Comparison of ENCODE assay signal across 8 cellular contexts in the genomic region with DNA sequence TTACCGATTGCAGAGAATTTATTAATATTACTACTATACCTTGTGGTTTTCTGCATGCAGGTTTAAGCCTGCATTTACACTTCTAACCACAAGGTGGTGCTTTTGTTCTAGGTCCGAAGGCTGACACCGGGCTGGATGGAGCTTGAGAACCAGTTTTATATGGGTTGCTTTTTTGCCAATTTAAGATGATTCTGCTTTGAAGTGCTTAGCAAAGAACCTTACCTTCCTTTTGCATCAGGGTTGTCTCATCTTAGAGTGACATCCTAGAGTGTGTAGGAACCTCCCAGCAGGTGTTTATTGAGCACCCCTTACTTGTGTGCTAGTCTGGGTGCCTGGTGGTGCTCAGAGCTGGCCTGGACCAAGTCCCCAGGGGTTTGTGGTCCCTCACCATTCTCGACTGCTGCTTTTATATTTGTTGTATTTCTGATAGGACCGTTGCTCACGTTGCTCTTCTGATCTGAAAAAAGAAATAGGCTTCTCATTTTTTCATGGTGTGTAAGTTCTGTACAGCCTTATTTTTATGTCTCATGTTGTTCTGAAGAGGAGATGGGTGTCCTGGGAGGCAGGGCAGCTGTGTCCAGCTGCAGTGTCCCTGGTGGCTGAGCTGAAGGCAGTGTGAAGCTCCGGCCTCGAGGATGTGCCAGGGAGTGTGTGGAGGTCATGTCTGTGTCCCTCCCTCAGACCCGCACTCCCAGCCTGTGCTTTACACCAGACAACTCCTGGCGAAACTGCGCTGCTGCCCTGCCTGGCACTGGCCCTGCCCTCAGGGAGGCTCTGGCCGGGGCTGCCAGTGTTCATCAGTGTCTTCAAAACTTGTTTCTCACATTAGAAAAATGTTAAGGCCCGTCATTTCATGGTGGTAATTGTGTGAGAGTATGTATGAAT. TPM values are rescaled to one million over a fixed set of nuclear protein-coding genes. Genes with fewer than 3 reads are reported as not detected.
DNase-seq lines count a peak whose midpoint lies in the region; ATAC-seq and TF ChIP-seq lines count a peak whose summit lies in the region.

No MANE protein-coding gene starts in this region.

- H3K36me3 Mint-ChIP-seq in T-helper 17 cell (ENCODE audit: low read depth): peaks cover 6% of the 10 kb centered on the region
- H3K36me3 Mint-ChIP-seq in stimulated activated naive CD8-positive, alpha-beta T cell treated with anti-CD3 and anti-CD28 coated beads, Interleukin-15, Interleukin-2, amounts not matched to agents 100 ng/mL and 50 ng/mL, for 24 hours (ENCODE audit: low read depth): peaks cover 25% of the 10 kb centered on the region

- no peak overlapping the region for H2AFZ ChIP-seq in HCT116 (ENCODE audit: low read depth, low read length, poor library complexity, severe bottlenecking)

- H3K4me1 ChIP-seq in HCT116 (ENCODE audit: control insufficient read depth in 1 of 2, insufficient read depth in 2 of 2, low read length in 2 of 2) (no peaks in the 10 kb centered on the region), lung (ENCODE audit: control insufficient read depth in 2 of 2, insufficient read depth in 2 of 2, low read length in 2 of 2) (peaks cover 8 to 10% of the 10 kb centered on the region in 2 donors)

- H3K9me2 ChIP-seq in HCT116 (ENCODE audit: insufficient read depth): no peaks in the 10 kb centered on the region

- H3K27ac ChIP-seq in HCT116 (ENCODE audit: low read depth, low read length) (no peak overlapping the region), lung (ENCODE audit: low read depth in 1 of 2, low read length in 1 of 2) (no peak overlapping the region)

- DNase-seq in activated T-cell treated with anti-CD3 and anti-CD28 coated beads for 1 hour (ENCODE audit: low read depth) (peak; percentile 10), HCT116 (ENCODE audit: low read depth, low spot score) (peak; percentile 36), NCI-H1092 treated with DMSO at 0.1 percent for 48 hours (lab: John Stamatoyannopoulos, UW) (peak; percentile 87), T-helper 17 cell (peak in 1 of 3 donors; percentile 28), choroid plexus epithelial cell (ENCODE audit: low read depth) (peak; percentile 89), lung (ENCODE audit: low spot score) (peak; percentile 52)
- DNase-seq in activated T-cell treated with anti-CD3 and anti-CD28 coated beads, Interleukin-2, amount 50 U/mL, for 1 hour: no peak

- intact Hi-C loops in HCT116 (cut with micrococcal nuclease): loop anchor here (1.0 to 5.0 kb wide), 2 partner anchors 99 to 349 kb away; no protein-coding TSS in a partner anchor

- H3K36me3 ChIP-seq in HCT116 (ENCODE audit: control insufficient read depth in 1 of 2, insufficient read depth in 2 of 2, low read length in 2 of 2) (peaks cover 0 to under 1% of the 10 kb centered on the region in 2 experiments; a peak in 2 of 4 replicates), lung (ENCODE audit: control insufficient read depth in 2 of 2, insufficient read depth in 2 of 2, low read length in 2 of 2) (peaks cover under 1 to 6% of the 10 kb centered on the region in 2 donors)

- no peaks in the 10 kb centered on the region for H3K9me3 ChIP-seq in HCT116 (ENCODE audit: control insufficient read depth in 1 of 2, insufficient read depth in 1 of 2, low read depth in 1 of 2, low read length in 2 of 2)
- no peaks in the 10 kb centered on the region for H3K9me3 ChIP-seq in T-helper 17 cell (ENCODE audit: control insufficient read depth, low read length, poor library complexity, severe bottlenecking)
- peaks cover 0 to 4% of the 10 kb centered on the region in 2 donors for H3K9me3 ChIP-seq in lung (ENCODE audit: control insufficient read depth in 2 of 2, insufficient read depth in 1 of 2, low read length in 1 of 2)

- H3K27me3 Mint-ChIP-seq in T-helper 17 cell: no peaks in the 10 kb centered on the region
- H3K27me3 Mint-ChIP-seq in stimulated activated naive CD8-positive, alpha-beta T cell treated with anti-CD3 and anti-CD28 coated beads, Interleukin-15, Interleukin-2, amounts not matched to agents 100 ng/mL and 50 ng/mL, for 24 hours: no peaks in the 10 kb centered on the region

- ATAC-seq in HCT116 (peak; percentile 81), T-helper 17 cell (peak; percentile 88), lung (ENCODE audit: insufficient read depth, low FRiP score) (peak; percentile 74)

- peaks cover 8% of the 10 kb centered on the region; the same call in 1 of the 2 replicates for H4K20me1 ChIP-seq in HCT116 (ENCODE audit: insufficient read depth)

- BruUV-seq in HCT116 (replicated peaks; lab: Mats Ljungman, UMichigan): no TSS peak

- no peak overlapping the region for H3K4me3 Mint-ChIP-seq in T-helper 17 cell
- no peak overlapping the region for H3K4me3 Mint-ChIP-seq in stimulated activated naive CD8-positive, alpha-beta T cell treated with anti-CD3 and anti-CD28 coated beads, Interleukin-15, Interleukin-2, amounts not matched to agents 100 ng/mL and 50 ng/mL, for 24 hours

- RAD21 ChIA-PET in HCT116 (lab: Charles Lee; ENCODE audit: low non-redundant PET in 1 of 2, low total read pairs in 2 of 2, uncharacterized antibody in 2 of 2, unreplicated experiment in 2 of 2): interaction anchor here in 1 of 2 experiments (1.0 kb wide), 1 partner anchor 22 kb away, joined by 3 read pairs; no protein-coding TSS in a partner anchor

- peaks cover 88% of the 10 kb centered on the region for H3K79me2 ChIP-seq in HCT116 (ENCODE audit: insufficient read depth, low read length)

- no peaks in the 10 kb centered on the region for H3K9me3 Mint-ChIP-seq in stimulated activated naive CD8-positive, alpha-beta T cell treated with anti-CD3 and anti-CD28 coated beads, Interleukin-15, Interleukin-2, amounts not matched to agents 100 ng/mL and 50 ng/mL, for 24 hours

- peak; percentile 80 for TF ChIP-seq RAD21 in HCT116 (IDR thresholded peaks at IDR 0.05; ENCODE audit: low read depth)

- peaks cover 35% of the 10 kb centered on the region for H3K4me1 Mint-ChIP-seq in T-helper 17 cell
- H3K4me1 Mint-ChIP-seq in stimulated activated naive CD8-positive, alpha-beta T cell treated with anti-CD3 and anti-CD28 coated beads, Interleukin-15, Interleukin-2, amounts not matched to agents 100 ng/mL and 50 ng/mL, for 24 hours (ENCODE audit: low read depth): peaks cover 43% of the 10 kb centered on the region

- no peak for TF ChIP-seq POLR2A in HCT116 (IDR thresholded peaks at IDR 0.05; ENCODE audit: borderline replicate concordance, extremely low read depth, insufficient read depth, insufficient read length)

- H3K4me3 ChIP-seq in HCT116 (replicated peaks in 1 of 2; ENCODE audit: low read depth in 1 of 2, low read length in 2 of 2) (no peak overlapping the region), choroid plexus epithelial cell (ENCODE audit: low read depth, low read length) (no peak overlapping the region), lung (no peak overlapping the region)

- WGBS in lung, 2 donors: 52 to 55% methylated on average over 13 of the region's 13 CpGs

- no peak overlapping the region for H3K9ac ChIP-seq in HCT116 (ENCODE audit: low read length)

- no peak overlapping the region for H3K4me2 ChIP-seq in HCT116 (ENCODE audit: low read length)

- TF ChIP-seq CTCF in HCT116 (IDR thresholded peaks at IDR 0.05 in 2 of 3, conservative IDR thresholded peaks at IDR 0.05 in 1 of 3; ENCODE audit: borderline replicate concordance in 1 of 3, insufficient read depth in 1 of 3, low read depth in 2 of 3, low read length in 2 of 3) (peak; percentile 70 to 85 (median 83)), choroid plexus epithelial cell (conservative IDR thresholded peaks at IDR 0.05; ENCODE audit: low read depth, low read length) (peak; percentile 89), lung (IDR thresholded peaks at IDR 0.05; ENCODE audit: control extremely low read depth, extremely low read depth) (peak; percentile 75)

- H3K27ac Mint-ChIP-seq in T-helper 17 cell: no peak overlapping the region
- H3K27ac Mint-ChIP-seq in stimulated activated naive CD8-positive, alpha-beta T cell treated with anti-CD3 and anti-CD28 coated beads, Interleukin-15, Interleukin-2, amounts not matched to agents 100 ng/mL and 50 ng/mL, for 24 hours: peak overlapping the region; percentile 29

- POLR2A ChIA-PET in HCT116 (lab: Charles Lee): no interaction called here

- CTCF ChIA-PET in HCT116 (lab: Charles Lee): interaction anchor here (0.6 to 1.0 kb wide), 6 partner anchors 9 to 428 kb away, joined by 3 to 6 read pairs (median 3); a partner anchor contains a TSS

- no peaks in the 10 kb centered on the region for H3K27me3 ChIP-seq in HCT116 (ENCODE audit: insufficient read depth, low read length)
- no peaks in the 10 kb centered on the region for H3K27me3 ChIP-seq in lung (ENCODE audit: control insufficient read depth, insufficient read depth)

TF ChIP-seq in HCT116, 20 proteins besides CTCF, POLR2A, EP300 and RAD21 (continues in another document):
- TF ChIP-seq, protein P1, sequence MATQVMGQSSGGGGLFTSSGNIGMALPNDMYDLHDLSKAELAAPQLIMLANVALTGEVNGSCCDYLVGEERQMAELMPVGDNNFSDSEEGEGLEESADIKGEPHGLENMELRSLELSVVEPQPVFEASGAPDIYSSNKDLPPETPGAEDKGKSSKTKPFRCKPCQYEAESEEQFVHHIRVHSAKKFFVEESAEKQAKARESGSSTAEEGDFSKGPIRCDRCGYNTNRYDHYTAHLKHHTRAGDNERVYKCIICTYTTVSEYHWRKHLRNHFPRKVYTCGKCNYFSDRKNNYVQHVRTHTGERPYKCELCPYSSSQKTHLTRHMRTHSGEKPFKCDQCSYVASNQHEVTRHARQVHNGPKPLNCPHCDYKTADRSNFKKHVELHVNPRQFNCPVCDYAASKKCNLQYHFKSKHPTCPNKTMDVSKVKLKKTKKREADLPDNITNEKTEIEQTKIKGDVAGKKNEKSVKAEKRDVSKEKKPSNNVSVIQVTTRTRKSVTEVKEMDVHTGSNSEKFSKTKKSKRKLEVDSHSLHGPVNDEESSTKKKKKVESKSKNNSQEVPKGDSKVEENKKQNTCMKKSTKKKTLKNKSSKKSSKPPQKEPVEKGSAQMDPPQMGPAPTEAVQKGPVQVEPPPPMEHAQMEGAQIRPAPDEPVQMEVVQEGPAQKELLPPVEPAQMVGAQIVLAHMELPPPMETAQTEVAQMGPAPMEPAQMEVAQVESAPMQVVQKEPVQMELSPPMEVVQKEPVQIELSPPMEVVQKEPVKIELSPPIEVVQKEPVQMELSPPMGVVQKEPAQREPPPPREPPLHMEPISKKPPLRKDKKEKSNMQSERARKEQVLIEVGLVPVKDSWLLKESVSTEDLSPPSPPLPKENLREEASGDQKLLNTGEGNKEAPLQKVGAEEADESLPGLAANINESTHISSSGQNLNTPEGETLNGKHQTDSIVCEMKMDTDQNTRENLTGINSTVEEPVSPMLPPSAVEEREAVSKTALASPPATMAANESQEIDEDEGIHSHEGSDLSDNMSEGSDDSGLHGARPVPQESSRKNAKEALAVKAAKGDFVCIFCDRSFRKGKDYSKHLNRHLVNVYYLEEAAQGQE (IDR thresholded peaks at IDR 0.05; ENCODE audit: low read depth): no peak
- TF ChIP-seq SRF (IDR thresholded peaks at IDR 0.05; ENCODE audit: low read depth): no peak
- TF ChIP-seq POLR2AphosphoS5 (IDR thresholded peaks at IDR 0.05; ENCODE audit: low read depth, low read length): no peak

RNA-seq across cellular contexts. Expression of a gene that starts 54.3 kb away (rescaled TPM):
- total RNA-seq in HCT116 (2021; ENCODE audit: unreplicated experiment) (86.1 TPM), T-helper 17 cell (100 to 1,000 TPM; 106 to 108 TPM), lung (10 to 100 TPM; 76.4 to 91.5 TPM)
- polyA plus RNA-seq in HCT116 (2012): 33.9 and 35.5 TPM in 2 replicates
- polyA plus RNA-seq in lung: 10 to 100 TPM; 32.2 to 39.9 TPM
